In the genomic region with DNA sequence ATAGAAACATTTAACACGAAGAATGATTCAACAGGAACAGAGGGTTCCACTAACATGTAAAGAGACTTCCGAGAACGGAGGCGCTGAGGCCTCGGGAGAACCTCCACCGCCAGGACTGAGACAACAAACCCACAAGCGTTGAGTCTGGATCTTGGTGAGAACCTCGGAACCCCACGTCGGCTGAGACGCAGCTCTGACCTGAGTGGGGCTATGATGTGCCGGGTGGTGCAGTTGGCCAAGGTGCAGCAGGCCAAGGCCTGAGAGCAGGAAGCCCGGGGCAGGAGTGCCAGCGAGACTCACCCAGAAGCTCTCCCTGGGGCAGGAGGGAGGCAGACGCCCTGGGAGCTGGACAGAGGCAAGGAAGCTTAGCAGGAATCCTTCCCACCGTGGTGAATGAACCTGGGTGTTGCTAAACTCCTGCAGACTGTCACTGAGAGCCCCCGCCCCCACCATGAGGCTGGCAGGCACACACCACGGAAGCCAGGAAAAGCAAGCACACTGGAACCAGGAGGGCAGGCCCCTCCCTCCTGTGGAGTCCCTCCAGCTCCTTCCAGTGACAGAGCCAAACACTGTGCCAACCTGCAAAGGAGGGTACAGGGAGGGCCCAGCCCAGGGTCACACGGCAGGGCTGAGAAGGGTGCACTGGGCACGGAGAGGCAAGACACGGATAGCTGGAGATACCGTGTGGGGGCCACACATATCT, we compare ENCODE assay signal across 11 cellular contexts. TPM values are rescaled to one million over a fixed set of nuclear protein-coding genes. Genes with fewer than 3 reads are reported as not detected.
DNase-seq lines count a peak whose midpoint lies in the region; ATAC-seq and TF ChIP-seq lines count a peak whose summit lies in the region.
"Had no signal": no experiment of that assay in that cellular context is flagged by ENCODE, and none has a peak within 500 bp of the region (broad histone marks: within the 10 kb centered on the region; RNA-seq: fewer than 3 reads in every experiment).

No MANE protein-coding gene starts in this region.

- POLR2A ChIA-PET in activated naive CD8-positive, alpha-beta T cell treated with anti-CD3 and anti-CD28 coated beads, Interleukin-2, amount 10 ng/mL, durations not matched to agents 7 days and 5 days (lab: Charles Lee): no interaction called here

- H3K36me3 Mint-ChIP-seq in activated naive CD8-positive, alpha-beta T cell treated with anti-CD3 and anti-CD28 coated beads, Interleukin-2, amount 10 ng/mL, durations not matched to agents 7 days and 5 days: peaks cover 17% of the 10 kb centered on the region
- peaks cover 35% of the 10 kb centered on the region for H3K36me3 Mint-ChIP-seq in activated naive CD8-positive, alpha-beta T cell treated with anti-CD3 and anti-CD28 coated beads for 36 hours
- peaks cover 45% of the 10 kb centered on the region for H3K36me3 Mint-ChIP-seq in nephron progenitor cell (ENCODE audit: low read depth)

- DNase-seq in activated naive CD8-positive, alpha-beta T cell treated with anti-CD3 and anti-CD28 coated beads, Interleukin-2, amount 10 ng/mL, durations not matched to agents 7 days and 5 days: peak; percentile 24
- no peak for DNase-seq in activated naive CD8-positive, alpha-beta T cell treated with anti-CD3 and anti-CD28 coated beads for 36 hours
- DNase-seq in nephron progenitor cell (no peak), aorta (peak in 1 of 2 donors; percentile 64), NCI-H446 treated with DMSO at 0.1 percent for 48 hours (lab: John Stamatoyannopoulos, UW) (no peak), NCI-H1417 treated with DMSO at 0.1 percent for 48 hours (lab: John Stamatoyannopoulos, UW) (no peak), COLO829 (ENCODE audit: low spot score) (no peak)
- DNase-seq: GDM1 had no signal

- intact Hi-C loops in aorta (cut with DNase I): no loop called here

- no peak for ATAC-seq in activated naive CD8-positive, alpha-beta T cell treated with anti-CD3 and anti-CD28 coated beads, Interleukin-2, amount 10 ng/mL, durations not matched to agents 7 days and 5 days (ENCODE audit: low read depth)
- ATAC-seq in esophagus mucosa (peak; percentile 33), aorta (ENCODE audit: low FRiP score) (peak; percentile 57)

- no peaks in the 10 kb centered on the region for H3K27me3 Mint-ChIP-seq in activated naive CD8-positive, alpha-beta T cell treated with anti-CD3 and anti-CD28 coated beads, Interleukin-2, amount 10 ng/mL, durations not matched to agents 7 days and 5 days
- H3K27me3 Mint-ChIP-seq in activated naive CD8-positive, alpha-beta T cell treated with anti-CD3 and anti-CD28 coated beads for 36 hours: no peaks in the 10 kb centered on the region
- peaks cover 4% of the 10 kb centered on the region for H3K27me3 Mint-ChIP-seq in nephron progenitor cell (ENCODE audit: low read depth, poor library complexity)
- H3K27me3 Mint-ChIP-seq: IgD-negative memory B cell had no signal

- H3K9me3 Mint-ChIP-seq in activated naive CD8-positive, alpha-beta T cell treated with anti-CD3 and anti-CD28 coated beads, Interleukin-2, amount 10 ng/mL, durations not matched to agents 7 days and 5 days: no peaks in the 10 kb centered on the region
- no peaks in the 10 kb centered on the region for H3K9me3 Mint-ChIP-seq in activated naive CD8-positive, alpha-beta T cell treated with anti-CD3 and anti-CD28 coated beads for 36 hours
- no peaks in the 10 kb centered on the region for H3K9me3 Mint-ChIP-seq in nephron progenitor cell

- H3K4me1 ChIP-seq in aorta (ENCODE audit: control insufficient read depth in 1 of 2, insufficient read depth in 2 of 2, low read length in 2 of 2): no peaks in the 10 kb centered on the region

- H3K4me1 Mint-ChIP-seq in activated naive CD8-positive, alpha-beta T cell treated with anti-CD3 and anti-CD28 coated beads, Interleukin-2, amount 10 ng/mL, durations not matched to agents 7 days and 5 days: peaks cover 6% of the 10 kb centered on the region
- H3K4me1 Mint-ChIP-seq in activated naive CD8-positive, alpha-beta T cell treated with anti-CD3 and anti-CD28 coated beads for 36 hours: peaks cover 3% of the 10 kb centered on the region
- H3K4me1 Mint-ChIP-seq in nephron progenitor cell: no peaks in the 10 kb centered on the region
- H3K4me1 Mint-ChIP-seq: IgD-negative memory B cell had no signal

- H3K36me3 ChIP-seq in aorta (ENCODE audit: control insufficient read depth in 1 of 2, insufficient read depth in 2 of 2, low read length in 1 of 2): peaks cover 0 to 12% of the 10 kb centered on the region in 2 donors

- no peaks in the 10 kb centered on the region for H3K27me3 ChIP-seq in aorta (ENCODE audit: control insufficient read depth in 1 of 2, insufficient read depth in 2 of 2, low read length in 1 of 2)
- H3K27me3 ChIP-seq: neutrophil had no signal

- TF ChIP-seq CTCF in nephron progenitor cell (IDR thresholded peaks at IDR 0.05): no peak

- no peaks in the 10 kb centered on the region for H3K9me3 ChIP-seq in aorta (ENCODE audit: control insufficient read depth, low read length)
- H3K9me3 ChIP-seq: neutrophil had no signal

- H3K27ac ChIP-seq in aorta (ENCODE audit: low read depth in 1 of 2, low read length in 2 of 2): no peak overlapping the region
- H3K27ac ChIP-seq: neutrophil had no signal

- WGBS in aorta, 2 donors: 67 to 69% methylated on average over 22 of the region's 22 CpGs

- no peak overlapping the region for H3K4me3 Mint-ChIP-seq in activated naive CD8-positive, alpha-beta T cell treated with anti-CD3 and anti-CD28 coated beads, Interleukin-2, amount 10 ng/mL, durations not matched to agents 7 days and 5 days
- no peak overlapping the region for H3K4me3 Mint-ChIP-seq in activated naive CD8-positive, alpha-beta T cell treated with anti-CD3 and anti-CD28 coated beads for 36 hours
- no peak overlapping the region for H3K4me3 Mint-ChIP-seq in nephron progenitor cell
- H3K4me3 Mint-ChIP-seq: IgD-negative memory B cell had no signal

- no peak overlapping the region for H3K4me3 ChIP-seq in aorta (ENCODE audit: low read length in 2 of 2)

- no peak overlapping the region for H3K27ac Mint-ChIP-seq in activated naive CD8-positive, alpha-beta T cell treated with anti-CD3 and anti-CD28 coated beads, Interleukin-2, amount 10 ng/mL, durations not matched to agents 7 days and 5 days
- no peak overlapping the region for H3K27ac Mint-ChIP-seq in activated naive CD8-positive, alpha-beta T cell treated with anti-CD3 and anti-CD28 coated beads for 36 hours
- H3K27ac Mint-ChIP-seq in nephron progenitor cell: peak overlapping the region; percentile 80

RNA-seq across cellular contexts. Expression of a gene that starts 34.8 kb away (rescaled TPM):
- total RNA-seq in activated naive CD8-positive, alpha-beta T cell treated with anti-CD3 and anti-CD28 coated beads, Interleukin-2, amount 10 ng/mL, durations not matched to agents 7 days and 5 days: 10 to 100 TPM; 27.2 to 28.5 TPM
- 10 to 100 TPM; 54.0 to 56.7 TPM for total RNA-seq in activated naive CD8-positive, alpha-beta T cell treated with anti-CD3 and anti-CD28 coated beads for 36 hours
- total RNA-seq in esophagus mucosa (19.8 TPM), aorta (10 to 100 TPM; 13.3 to 13.9 TPM)
- polyA plus RNA-seq in aorta: 1 to 10 TPM; 2.5 to 3.4 TPM

RNA-seq across cellular contexts. Expression of a gene that starts 48.5 kb away (rescaled TPM):
- total RNA-seq in activated naive CD8-positive, alpha-beta T cell treated with anti-CD3 and anti-CD28 coated beads, Interleukin-2, amount 10 ng/mL, durations not matched to agents 7 days and 5 days: 10 to 100 TPM; 27.1 to 30.5 TPM
- total RNA-seq in activated naive CD8-positive, alpha-beta T cell treated with anti-CD3 and anti-CD28 coated beads for 36 hours: 10 to 100 TPM; 34.2 to 34.3 TPM
- total RNA-seq in esophagus mucosa (17.7 TPM), aorta (10 to 100 TPM; 29.7 to 34.4 TPM)
- polyA plus RNA-seq in aorta: 10 to 100 TPM; 16.3 to 24.0 TPM
